ENCODE assay signal across 8 cellular contexts in genomic region chr11:64299847-64300648, GRCh38. TPM values are rescaled to one million over a fixed set of nuclear protein-coding genes. Genes with fewer than 3 reads are reported as not detected.
DNase-seq lines count a peak whose midpoint lies in the region; ATAC-seq and TF ChIP-seq lines count a peak whose summit lies in the region.

TSS of gene CATSPERZ (plus strand) at chr11:64300358. CDS start at chr11:64300411, 53 bp downstream.

- DNase-seq in UCSD-AML1 (lab: John Stamatoyannopoulos, UW; ENCODE audit: unreplicated experiment) (peak; percentile 39), fibroblast of villous mesenchyme (ENCODE audit: low read depth) (no peak), retinal pigment epithelial cell (ENCODE audit: low read depth) (no peak), ACHN (no peak), NOMO-1 (lab: John Stamatoyannopoulos, UW; ENCODE audit: unreplicated experiment in 2 of 2) (no peak), NCI-H1048 (lab: John Stamatoyannopoulos, UW) (no peak)

- no peak for ATAC-seq in HG03095 (IDR thresholded peaks at IDR 0.05; ENCODE audit: unreplicated experiment)

- H3K4me3 ChIP-seq in GM12875 (ENCODE audit: low read depth, low read length) (peak within 1 kb of the TSS; percentile 12), fibroblast of villous mesenchyme (ENCODE audit: low read depth, low read length) (peak within 1 kb of the TSS; percentile 49), retinal pigment epithelial cell (ENCODE audit: low read length) (peak within 1 kb of the TSS; percentile 26)

- TF ChIP-seq CTCF in GM12875 (IDR thresholded peaks at IDR 0.05; ENCODE audit: borderline replicate concordance, insufficient read depth, low read depth, low read length), result no peak
- TF ChIP-seq CTCF in fibroblast of villous mesenchyme (IDR thresholded peaks at IDR 0.05; ENCODE audit: insufficient read depth, low read depth, low read length), result no peak
- no peak for TF ChIP-seq CTCF in retinal pigment epithelial cell (conservative IDR thresholded peaks at IDR 0.05; ENCODE audit: low read depth, low read length)

- in situ Hi-C loops in ACHN (cut with HindIII; ENCODE audit: low pct_ligation_motif_present, low pct_unique_long_range_greater_than_20kb, low sequenced_read_pairs), result no loop called here

RNA-seq across cellular contexts. Expression of gene CATSPERZ, which starts in this region (rescaled TPM):
- 0.32 TPM in 1 of 2 replicates, not detected in the other for total RNA-seq in fibroblast of villous mesenchyme
